18 cellular contexts compared by ENCODE assay signal in genomic region chr20:25205277-25206062, GRCh38. TPM values are rescaled to one million over a fixed set of nuclear protein-coding genes. Genes with fewer than 3 reads are reported as not detected.
A peak's percentile ranks its signal among the peaks of the same experiment; 100 is the strongest.
DNase-seq lines count a peak whose midpoint lies in the region; ATAC-seq and TF ChIP-seq lines count a peak whose summit lies in the region.
"Had no signal": no experiment of that assay in that cellular context is flagged by ENCODE, and none has a peak within 500 bp of the region (broad histone marks: within the 10 kb centered on the region; RNA-seq: fewer than 3 reads in every experiment).

No MANE protein-coding gene starts in this region.

- peak overlapping the region; percentile 2 for H3K27ac Mint-ChIP-seq in stimulated activated naive B cell treated with anti-CD40 and anti-IgM and Interleukin-4, amounts not matched to agents 10 μg/mL and 1 μg/mL and 100 μg/mL, for 72 hours
- H3K27ac Mint-ChIP-seq in activated T-helper 1 cell treated with anti-CD3 and anti-CD28 coated beads, Interleukin-12 subunit alpha, Interleukin-12 subunit beta, Interleukin-2, Interleukin-4 antibody, amounts not matched to agents 30 ng/mL and 10 ng/mL and 1 ng/mL, durations not matched to agents 14 hours and 24 hours and 36 hours, result no peak overlapping the region

- peaks cover 30 to 40% of the 10 kb centered on the region in 2 donors for H3K4me1 Mint-ChIP-seq in stimulated activated naive B cell treated with anti-CD40 and anti-IgM and Interleukin-4, amounts not matched to agents 10 μg/mL and 1 μg/mL and 100 μg/mL, for 72 hours
- no peaks in the 10 kb centered on the region for H3K4me1 Mint-ChIP-seq in activated T-helper 1 cell treated with anti-CD3 and anti-CD28 coated beads, Interleukin-12 subunit alpha, Interleukin-12 subunit beta, Interleukin-2, Interleukin-4 antibody, amounts not matched to agents 30 ng/mL and 10 ng/mL and 1 ng/mL, durations not matched to agents 14 hours and 24 hours and 36 hours (ENCODE audit: low read depth)

- no peak overlapping the region for H3K4me3 Mint-ChIP-seq in stimulated activated naive B cell treated with anti-CD40 and anti-IgM and Interleukin-4, amounts not matched to agents 10 μg/mL and 1 μg/mL and 100 μg/mL, for 72 hours
- no peak overlapping the region for H3K4me3 Mint-ChIP-seq in activated T-helper 1 cell treated with anti-CD3 and anti-CD28 coated beads, Interleukin-12 subunit alpha, Interleukin-12 subunit beta, Interleukin-2, Interleukin-4 antibody, amounts not matched to agents 30 ng/mL and 10 ng/mL and 1 ng/mL, durations not matched to agents 14 hours and 24 hours and 36 hours
- H3K4me3 Mint-ChIP-seq: activated T-cell treated with anti-CD3 and anti-CD28 coated beads, Interleukin-2, amount 50 U/mL, for 4 hours had no signal

- H3K27ac ChIP-seq in breast epithelium, result peak overlapping the region; percentile 69 to 76
- H3K27ac ChIP-seq: neutrophil, thyroid gland had no signal

- intact Hi-C loops in breast epithelium (cut with DNase I; ENCODE audit: low total_unique reads) (no loop called here), left colon (cut with DNase I, micrococcal nuclease) (no loop called here)
- intact Hi-C loops in activated T-helper 1 cell treated with anti-CD3 and anti-CD28 coated beads, Interleukin-12 subunit alpha, Interleukin-12 subunit beta, Interleukin-2, Interleukin-4 antibody, amounts not matched to agents 30 ng/mL and 10 ng/mL and 1 ng/mL, durations not matched to agents 14 hours and 24 hours and 36 hours (cut with micrococcal nuclease), result no loop called here

- H3K9me3 ChIP-seq in breast epithelium, result no peaks in the 10 kb centered on the region
- H3K9me3 ChIP-seq: neutrophil, thyroid gland had no signal

- H3K4me3 ChIP-seq in H7 (ENCODE audit: insufficient read depth, low read depth, low read length) (no peak overlapping the region), breast epithelium (peak overlapping the region in 1 of 3 donors; percentile 3)
- H3K4me3 ChIP-seq: coronary artery, lung, thyroid gland had no signal

- peaks cover 21 to 36% of the 10 kb centered on the region in 2 donors for H3K36me3 Mint-ChIP-seq in stimulated activated naive B cell treated with anti-CD40 and anti-IgM and Interleukin-4, amounts not matched to agents 10 μg/mL and 1 μg/mL and 100 μg/mL, for 72 hours
- H3K36me3 Mint-ChIP-seq in activated T-helper 1 cell treated with anti-CD3 and anti-CD28 coated beads, Interleukin-12 subunit alpha, Interleukin-12 subunit beta, Interleukin-2, Interleukin-4 antibody, amounts not matched to agents 30 ng/mL and 10 ng/mL and 1 ng/mL, durations not matched to agents 14 hours and 24 hours and 36 hours (ENCODE audit: low read depth), result no peaks in the 10 kb centered on the region

- H3K4me1 ChIP-seq in breast epithelium, result peaks cover 0 to 4% of the 10 kb centered on the region in 2 donors
- H3K4me1 ChIP-seq: thyroid gland had no signal

- H3K27me3 ChIP-seq in H7 (ENCODE audit: control insufficient read depth, insufficient read depth, low read length) (no peaks in the 10 kb centered on the region), breast epithelium (no peaks in the 10 kb centered on the region)
- H3K27me3 ChIP-seq: neutrophil, thyroid gland had no signal

- ATAC-seq in left colon, result peak; percentile 22
- ATAC-seq in stimulated activated naive B cell treated with anti-CD40 and anti-IgM and Interleukin-4, amounts not matched to agents 10 μg/mL and 1 μg/mL and 100 μg/mL, for 72 hours (replicated peaks), result no peak
- ATAC-seq in HG03025 (IDR thresholded peaks at IDR 0.05; ENCODE audit: low FRiP score, unreplicated experiment), result no peak
- ATAC-seq: activated T-cell treated with anti-CD3 and anti-CD28 coated beads, Interleukin-2, amount 50 U/mL, for 4 hours had no signal

- peaks cover 0 to 5% of the 10 kb centered on the region in 2 donors for H3K9me3 Mint-ChIP-seq in stimulated activated naive B cell treated with anti-CD40 and anti-IgM and Interleukin-4, amounts not matched to agents 10 μg/mL and 1 μg/mL and 100 μg/mL, for 72 hours
- H3K9me3 Mint-ChIP-seq in activated T-helper 1 cell treated with anti-CD3 and anti-CD28 coated beads, Interleukin-12 subunit alpha, Interleukin-12 subunit beta, Interleukin-2, Interleukin-4 antibody, amounts not matched to agents 30 ng/mL and 10 ng/mL and 1 ng/mL, durations not matched to agents 14 hours and 24 hours and 36 hours, result no peaks in the 10 kb centered on the region
- H3K9me3 Mint-ChIP-seq: activated T-cell treated with anti-CD3 and anti-CD28 coated beads, Interleukin-2, amount 50 U/mL, for 4 hours had no signal

- no peaks in the 10 kb centered on the region for H3K36me3 ChIP-seq in H7 (replicated peaks; ENCODE audit: control insufficient read depth, insufficient read depth, low read length)
- H3K36me3 ChIP-seq in breast epithelium, result no peaks in the 10 kb centered on the region
- H3K36me3 ChIP-seq: neutrophil had no signal

- no peaks in the 10 kb centered on the region for H3K27me3 Mint-ChIP-seq in stimulated activated naive B cell treated with anti-CD40 and anti-IgM and Interleukin-4, amounts not matched to agents 10 μg/mL and 1 μg/mL and 100 μg/mL, for 72 hours
- H3K27me3 Mint-ChIP-seq in activated T-helper 1 cell treated with anti-CD3 and anti-CD28 coated beads, Interleukin-12 subunit alpha, Interleukin-12 subunit beta, Interleukin-2, Interleukin-4 antibody, amounts not matched to agents 30 ng/mL and 10 ng/mL and 1 ng/mL, durations not matched to agents 14 hours and 24 hours and 36 hours (ENCODE audit: insufficient read depth), result no peaks in the 10 kb centered on the region

- DNase-seq in H7, result peak; percentile 70
- DNase-seq in breast epithelium (ENCODE audit: low spot score in 2 of 2), result no peak
- no peak for DNase-seq in left colon
- no peak for DNase-seq in stimulated activated naive B cell treated with anti-CD40 and anti-IgM and Interleukin-4, amounts not matched to agents 10 μg/mL and 1 μg/mL and 100 μg/mL, for 72 hours
- DNase-seq in activated T-helper 1 cell treated with anti-CD3 and anti-CD28 coated beads, Interleukin-12 subunit alpha, Interleukin-12 subunit beta, Interleukin-2, Interleukin-4 antibody, amounts not matched to agents 30 ng/mL and 10 ng/mL and 1 ng/mL, durations not matched to agents 14 hours and 24 hours and 36 hours (ENCODE audit: low spot score), result no peak
- no peak for DNase-seq in NCI-H446 treated with DMSO at 0.1 percent for 48 hours (lab: John Stamatoyannopoulos, UW)
- no peak for DNase-seq in SHP77 treated with DMSO at 0.1 percent for 48 hours (lab: John Stamatoyannopoulos, UW)
- DNase-seq: activated CD4-positive, alpha-beta T cell treated with anti-CD3 and anti-CD28 coated beads for 48 hours; activated T-cell treated with anti-CD3 and anti-CD28 coated beads, Interleukin-2, amount 50 U/mL, for 4 hours; C1 segment of cervical spinal cord; NCI-H2029; NCI-H748 treated with DMSO at 0.1 percent for 48 hours; RPMI8226; thyroid gland had no signal

- no peak for TF ChIP-seq POLR2A in breast epithelium (IDR thresholded peaks at IDR 0.05)

- TF ChIP-seq CTCF in breast epithelium (IDR thresholded peaks at IDR 0.05), result no peak

RNA-seq across cellular contexts. Expression of gene ENTPD6, which starts 10.0 kb away (rescaled TPM):
- total RNA-seq in H7 (2014; rRNA removed; shearing (Covaris generic)), result 45.4 and 51.2 TPM in 2 replicates
- total RNA-seq in breast epithelium (10 to 100 TPM; 45.8 to 77.6 (median 71.1) TPM), left colon (100 to 1,000 TPM; 135 to 157 TPM)
- total RNA-seq in activated T-helper 1 cell treated with anti-CD3 and anti-CD28 coated beads, Interleukin-12 subunit alpha, Interleukin-12 subunit beta, Interleukin-2, Interleukin-4 antibody, amounts not matched to agents 30 ng/mL and 10 ng/mL and 1 ng/mL, durations not matched to agents 14 hours and 24 hours and 36 hours, result 42.5 and 43.5 TPM in 2 replicates

RNA-seq across cellular contexts. Expression of gene PYGB, which starts 42.4 kb away (rescaled TPM):
- total RNA-seq in H7 (2014; rRNA removed; shearing (Covaris generic)), result 52.0 and 57.1 TPM in 2 replicates
- 100 to 1,000 TPM in 2 of 3 donors, 10 to 100 TPM in 1; 95.7 to 128 (median 121) TPM for total RNA-seq in breast epithelium
- total RNA-seq in left colon, result 100 to 1,000 TPM; 275 to 329 TPM
- total RNA-seq in activated T-helper 1 cell treated with anti-CD3 and anti-CD28 coated beads, Interleukin-12 subunit alpha, Interleukin-12 subunit beta, Interleukin-2, Interleukin-4 antibody, amounts not matched to agents 30 ng/mL and 10 ng/mL and 1 ng/mL, durations not matched to agents 14 hours and 24 hours and 36 hours, result 36.8 and 38.5 TPM in 2 replicates
